In the genomic region with DNA sequence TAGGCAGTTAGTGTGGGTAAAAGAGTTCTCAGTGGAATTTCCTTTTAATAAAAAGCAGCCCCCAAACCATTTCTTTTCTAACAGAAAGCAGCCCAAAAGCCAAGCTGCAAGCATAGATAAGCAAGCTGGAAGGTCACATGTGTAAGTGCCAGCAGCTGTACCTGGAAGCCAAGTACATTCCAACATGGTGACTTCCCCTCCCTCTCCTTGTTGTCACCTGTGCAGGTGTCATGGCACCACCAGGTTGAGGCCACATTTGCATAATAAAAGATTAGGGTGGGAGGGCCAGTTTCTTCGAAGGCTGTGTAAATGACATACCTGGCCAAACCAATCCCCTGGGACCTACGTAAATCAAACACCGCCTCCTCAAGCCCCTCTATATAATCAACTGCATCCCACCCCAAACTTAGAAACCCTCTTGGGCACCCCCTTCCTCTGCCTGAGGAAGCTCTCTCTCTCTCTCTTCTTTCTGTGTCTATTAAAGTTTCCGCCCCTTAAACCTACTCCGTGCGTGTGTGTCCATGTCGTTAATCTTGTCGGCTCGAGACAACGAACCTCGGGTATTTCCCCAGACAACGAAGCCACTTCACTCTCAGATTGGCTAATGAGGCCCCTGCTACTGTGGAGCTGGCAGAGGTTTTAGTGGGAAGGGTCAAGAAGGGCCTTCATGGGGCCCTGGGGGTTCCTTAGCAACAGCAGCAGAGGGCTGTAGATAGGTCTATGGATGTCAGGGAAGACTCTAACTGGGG, we compare ENCODE assay signal across 18 cellular contexts.
DNase-seq lines count a peak whose midpoint lies in the region; ATAC-seq and TF ChIP-seq lines count a peak whose summit lies in the region.
"Had no signal": no experiment of that assay in that cellular context is flagged by ENCODE, and none has a peak within 500 bp of the region (broad histone marks: within the 10 kb centered on the region; RNA-seq: fewer than 3 reads in every experiment).

No MANE protein-coding gene starts in this region.

- H3K23ac ChIP-seq in trophoblast cell (ENCODE audit: low read length) = no peak overlapping the region

- no peak overlapping the region for H4K12ac ChIP-seq in trophoblast cell (ENCODE audit: low read depth, low read length)

- H2AFZ ChIP-seq in trophoblast cell (ENCODE audit: insufficient read depth, low read length, poor library complexity) = no peak overlapping the region
- H2AFZ ChIP-seq: GM23248 had no signal

- no peak overlapping the region for H3K4me2 ChIP-seq in trophoblast cell (ENCODE audit: low read length)

- H2BK12ac ChIP-seq in trophoblast cell (ENCODE audit: low read length) = no peak overlapping the region

- H2BK5ac ChIP-seq in trophoblast cell (ENCODE audit: low read depth, low read length, poor library complexity) = no peak overlapping the region

- intact Hi-C loops in heart left ventricle (cut with DNase I) (no loop called here), breast epithelium (cut with DNase I; ENCODE audit: low total_unique reads) (no loop called here)

- no peak overlapping the region for H3K4me3 Mint-ChIP-seq in T-helper 17 cell
- H3K4me3 Mint-ChIP-seq in activated CD4-positive, alpha-beta T cell treated with anti-CD3 and anti-CD28 coated beads, Interleukin-2, amount 10 ng/mL, durations not matched to agents 7 days and 5 days = no peak overlapping the region

- CTCF ChIA-PET in activated CD4-positive, alpha-beta T cell treated with anti-CD3 and anti-CD28 coated beads, Interleukin-2, amount 10 ng/mL, durations not matched to agents 7 days and 5 days (lab: Charles Lee) = interaction anchor here (0.6 kb wide), 1 partner anchor 238 kb away, joined by 4 read pairs; no protein-coding TSS in a partner anchor

- no peaks in the 10 kb centered on the region for H3K36me3 ChIP-seq in trophoblast cell (ENCODE audit: control insufficient read depth in 1 of 2, insufficient read depth in 2 of 2, low read length in 2 of 2)
- H3K36me3 ChIP-seq in heart left ventricle = no peaks in the 10 kb centered on the region
- no peaks in the 10 kb centered on the region for H3K36me3 ChIP-seq in breast epithelium
- H3K36me3 ChIP-seq: esophagus squamous epithelium, lower lobe of right lung had no signal

- no peak overlapping the region for H3K4ac ChIP-seq in trophoblast cell (ENCODE audit: low read depth, low read length)

- TF ChIP-seq POLR2A in heart left ventricle (IDR thresholded peaks at IDR 0.05) (no peak), breast epithelium (IDR thresholded peaks at IDR 0.05) (no peak)

- peaks cover 55% of the 10 kb centered on the region for H3K4me1 Mint-ChIP-seq in T-helper 17 cell
- H3K4me1 Mint-ChIP-seq in activated CD4-positive, alpha-beta T cell treated with anti-CD3 and anti-CD28 coated beads, Interleukin-2, amount 10 ng/mL, durations not matched to agents 7 days and 5 days = peaks cover 43% of the 10 kb centered on the region

- no peaks in the 10 kb centered on the region for H3K9me3 Mint-ChIP-seq in activated CD4-positive, alpha-beta T cell treated with anti-CD3 and anti-CD28 coated beads, Interleukin-2, amount 10 ng/mL, durations not matched to agents 7 days and 5 days

- H3K79me2 ChIP-seq in trophoblast cell (ENCODE audit: control insufficient read depth, insufficient read depth, low read length, poor library complexity) = no peaks in the 10 kb centered on the region

- peak overlapping the region; percentile 0 for H2AK5ac ChIP-seq in trophoblast cell (ENCODE audit: low read length)

- no peak overlapping the region for H3K9ac ChIP-seq in trophoblast cell (ENCODE audit: low read length)
- H3K9ac ChIP-seq: GM23248 had no signal

- H3K27ac Mint-ChIP-seq in T-helper 17 cell = peak overlapping the region; percentile 65
- H3K27ac Mint-ChIP-seq in activated CD4-positive, alpha-beta T cell treated with anti-CD3 and anti-CD28 coated beads, Interleukin-2, amount 10 ng/mL, durations not matched to agents 7 days and 5 days = no peak overlapping the region

- peaks cover 3% of the 10 kb centered on the region for H3K79me1 ChIP-seq in trophoblast cell (ENCODE audit: low read length)

- H2BK120ac ChIP-seq in trophoblast cell (ENCODE audit: insufficient read depth, low read length, poor library complexity) = no peak overlapping the region

- H3K27me3 ChIP-seq in trophoblast cell (ENCODE audit: insufficient read depth, low read length) = no peaks in the 10 kb centered on the region
- H3K27me3 ChIP-seq in heart left ventricle = no peaks in the 10 kb centered on the region
- no peaks in the 10 kb centered on the region for H3K27me3 ChIP-seq in breast epithelium
- H3K27me3 ChIP-seq: esophagus squamous epithelium had no signal

- TF ChIP-seq CTCF in heart left ventricle (IDR thresholded peaks at IDR 0.05) (no peak), breast epithelium (IDR thresholded peaks at IDR 0.05) (no peak)

- no peak overlapping the region for H4K8ac ChIP-seq in trophoblast cell (ENCODE audit: low read depth, low read length)

- no peaks in the 10 kb centered on the region for H3K27me3 Mint-ChIP-seq in T-helper 17 cell
- peaks cover 3% of the 10 kb centered on the region for H3K27me3 Mint-ChIP-seq in activated CD4-positive, alpha-beta T cell treated with anti-CD3 and anti-CD28 coated beads, Interleukin-2, amount 10 ng/mL, durations not matched to agents 7 days and 5 days

- H3K14ac ChIP-seq in trophoblast cell (ENCODE audit: low read length) = no peak overlapping the region

- peaks cover 6 to 9% of the 10 kb centered on the region in 2 experiments for H3K4me1 ChIP-seq in trophoblast cell (ENCODE audit: control insufficient read depth in 1 of 2, insufficient read depth in 2 of 2, low read length in 2 of 2)
- H3K4me1 ChIP-seq in heart left ventricle = peaks cover 0 to 67% (median 6%) of the 10 kb centered on the region in 12 donors
- peaks cover 0 to 5% of the 10 kb centered on the region in 2 donors for H3K4me1 ChIP-seq in breast epithelium

- no peak overlapping the region for H3K4me3 ChIP-seq in trophoblast cell (ENCODE audit: low read depth, low read length)
- no peak overlapping the region for H3K4me3 ChIP-seq in heart left ventricle
- H3K4me3 ChIP-seq in breast epithelium = no peak overlapping the region
- H3K4me3 ChIP-seq: esophagus squamous epithelium, GM23248, lower lobe of right lung had no signal

- H4K91ac ChIP-seq in trophoblast cell (ENCODE audit: low read depth, low read length) = no peak overlapping the region

- H3K36me3 Mint-ChIP-seq in T-helper 17 cell (ENCODE audit: low read depth) = no peaks in the 10 kb centered on the region
- H3K36me3 Mint-ChIP-seq in activated CD4-positive, alpha-beta T cell treated with anti-CD3 and anti-CD28 coated beads, Interleukin-2, amount 10 ng/mL, durations not matched to agents 7 days and 5 days (ENCODE audit: low read depth) = no peaks in the 10 kb centered on the region

- H3K18ac ChIP-seq in trophoblast cell (ENCODE audit: low read length) = no peak overlapping the region

- no CpG with 5 or more reads among the region's 12 CpGs for WGBS in trophoblast cell (ENCODE audit: extremely low coverage, insufficient coverage, insufficient read length)
- WGBS in heart left ventricle, 4 donors = 81 to 90% (median 84%) methylated on average over 12 of the region's 12 CpGs

- POLR2A ChIA-PET in activated CD4-positive, alpha-beta T cell treated with anti-CD3 and anti-CD28 coated beads, Interleukin-2, amount 10 ng/mL, durations not matched to agents 7 days and 5 days (lab: Charles Lee) = no interaction called here

- no peak overlapping the region for H3K27ac ChIP-seq in trophoblast cell (ENCODE audit: low read depth, low read length)
- no peak overlapping the region for H3K27ac ChIP-seq in heart left ventricle
- H3K27ac ChIP-seq in breast epithelium = no peak overlapping the region
- H3K27ac ChIP-seq: esophagus squamous epithelium, GM23248, lower lobe of right lung had no signal

- ATAC-seq in T-helper 17 cell = no peak
- ATAC-seq in heart left ventricle = no peak

- DNase-seq in DMS53 (lab: John Stamatoyannopoulos, UW) (peak; percentile 6), DMS53 treated with DMSO at 0.1 percent for 48 hours (lab: John Stamatoyannopoulos, UW; ENCODE audit: unreplicated experiment) (no peak), T-helper 17 cell (no peak), iPS-NIHi7 (ENCODE audit: extremely low spot score) (peak; percentile 22), trophoblast cell (peak; percentile 22 to 70), heart left ventricle (no peak), breast epithelium (ENCODE audit: low spot score in 2 of 2) (no peak)
- no peak for DNase-seq in activated CD4-positive, alpha-beta T cell treated with anti-CD3 and anti-CD28 coated beads, Interleukin-2, amount 10 ng/mL, durations not matched to agents 7 days and 5 days
- DNase-seq: activated CD4-positive, alpha-beta T cell treated with anti-CD3 and anti-CD28 coated beads, Interleukin-2, amount 50 U/mL, for 1 hour; activated CD8-positive, alpha-beta memory T cell treated with anti-CD3 and anti-CD28 coated beads, Interleukin-2, amount 50 U/mL, for 4 hours; activated effector memory CD4-positive, alpha-beta T cell treated with anti-CD3 and anti-CD28 coated beads, Interleukin-2, amount 50 U/mL, for 16 hours; central memory CD4-positive, alpha-beta T cell; esophagus squamous epithelium; GM23248; lower lobe of right lung; NCI-H1436; NK-92 treated with Interleukin-12 subunit alpha and Interleukin-12 subunit beta, amount 100 ng/mL, for 24 hours; posterior cingulate gyrus had no signal

- H3K9me3 ChIP-seq in T-helper 17 cell (ENCODE audit: control insufficient read depth, low read length, poor library complexity, severe bottlenecking) (no peaks in the 10 kb centered on the region), trophoblast cell (ENCODE audit: insufficient read depth, low read depth, low read length) (no peaks in the 10 kb centered on the region), heart left ventricle (no peaks in the 10 kb centered on the region), breast epithelium (no peaks in the 10 kb centered on the region)
- H3K9me3 ChIP-seq: esophagus squamous epithelium, lower lobe of right lung had no signal

Comparison
In these comparisons a context has a peak if more than half of its experiments do, and no peak if none do; other contexts are left out.
1. DNase-seq: peak in DMS53 (single experiment), iPS-NIHi7 (single experiment) and trophoblast cell (2 of 2); none in DMS53 treated with DMSO at 0.1 percent for 48 hours (single experiment), T-helper 17 cell (0 of 3), activated CD4-positive, alpha-beta T cell treated with anti-CD3 and anti-CD28 coated beads, Interleukin-2, amount 10 ng/mL, durations not matched to agents 7 days and 5 days (single experiment), heart left ventricle (0 of 5) and breast epithelium (0 of 2).